In genomic region chr2:199807966-199808365, GRCh38 we compare ENCODE assay signal across 23 cellular contexts. TPM values are rescaled to one million over a fixed set of nuclear protein-coding genes. Genes with fewer than 3 reads are reported as not detected.
DNase-seq lines count a peak whose midpoint lies in the region; FAIRE-seq and TF ChIP-seq lines count a peak whose summit lies in the region.
"Had no signal": no experiment of that assay in that cellular context is flagged by ENCODE, and none has a peak within 500 bp of the region (broad histone marks: within the 10 kb centered on the region; RNA-seq: fewer than 3 reads in every experiment).

No MANE protein-coding gene starts in this region.

- no peaks in the 10 kb centered on the region for H3K9me3 Mint-ChIP-seq in activated CD4-positive, alpha-beta T cell treated with anti-CD3 and anti-CD28 coated beads, Interleukin-2, amount 10 ng/mL, durations not matched to agents 24 days and 14 days
- H3K9me3 Mint-ChIP-seq: CD4-positive, alpha-beta T cell; CD8-positive, alpha-beta T cell had no signal

- DNase-seq in activated CD4-positive, alpha-beta T cell treated with anti-CD3 and anti-CD28 coated beads, Interleukin-2, amount 10 ng/mL, durations not matched to agents 24 days and 14 days: peak; percentile 44
- no peak for DNase-seq in activated CD4-positive, alpha-beta T cell treated with anti-CD3 and anti-CD28 coated beads for 4 hours
- DNase-seq in NB4 (ENCODE audit: low read depth) (peak; percentile 11), kidney (no peak), SW480 (ENCODE audit: low spot score) (no peak), KG1 (lab: John Stamatoyannopoulos, UW) (no peak), ascending aorta (ENCODE audit: low spot score in 2 of 2) (no peak)
- DNase-seq: AML-193; Caco-2; Calu3; CD4-positive, alpha-beta T cell; CD8-positive, alpha-beta T cell; DMS79 treated with DMSO at 0.1 percent for 48 hours; GF-D8 had no signal

- no peaks in the 10 kb centered on the region for H3K4me1 Mint-ChIP-seq in activated CD4-positive, alpha-beta T cell treated with anti-CD3 and anti-CD28 coated beads, Interleukin-2, amount 10 ng/mL, durations not matched to agents 24 days and 14 days
- H3K4me1 Mint-ChIP-seq: B cell had no signal

- FAIRE-seq in kidney (lab: Jason Lieb, UNC): peak; percentile 15
- FAIRE-seq: A549, D721Med, G401.6, GM12891, GM19239 had no signal

- no peak for TF ChIP-seq POLR2A in NB4 (IDR thresholded peaks at IDR 0.05; ENCODE audit: extremely low read depth, insufficient read length)

- no peaks in the 10 kb centered on the region for H3K36me3 Mint-ChIP-seq in activated CD4-positive, alpha-beta T cell treated with anti-CD3 and anti-CD28 coated beads, Interleukin-2, amount 10 ng/mL, durations not matched to agents 24 days and 14 days (ENCODE audit: low read depth)
- H3K36me3 Mint-ChIP-seq: CD8-positive, alpha-beta T cell had no signal

- H3K4me3 ChIP-seq in NB4 (ENCODE audit: low read depth, low read length) (no peak overlapping the region), kidney (ENCODE audit: low read length in 2 of 2) (no peak overlapping the region), ascending aorta (no peak overlapping the region)
- H3K4me3 ChIP-seq: A549; BLaER1 treated with 17β-estradiol and CSF1 and Interleukin-3, amounts not matched to agents 10 nM and 100 nM had no signal

- no peak for TF ChIP-seq CTCF in NB4 (IDR thresholded peaks at IDR 0.05; ENCODE audit: low read depth, low read length)
- no peak for TF ChIP-seq CTCF in kidney (IDR thresholded peaks at IDR 0.05; ENCODE audit: borderline replicate concordance, extremely low read depth, insufficient read depth)
- no peak for TF ChIP-seq CTCF in ascending aorta (IDR thresholded peaks at IDR 0.05)

- H3K4me3 Mint-ChIP-seq in activated CD4-positive, alpha-beta T cell treated with anti-CD3 and anti-CD28 coated beads, Interleukin-2, amount 10 ng/mL, durations not matched to agents 24 days and 14 days: no peak overlapping the region
- H3K4me3 Mint-ChIP-seq: B cell; CD4-positive, alpha-beta T cell; CD8-positive, alpha-beta T cell had no signal

- no peaks in the 10 kb centered on the region for H3K4me1 ChIP-seq in kidney (ENCODE audit: control insufficient read depth in 1 of 2, insufficient read depth in 1 of 2, low read depth in 1 of 2, low read length in 2 of 2)
- no peaks in the 10 kb centered on the region for H3K4me1 ChIP-seq in ascending aorta
- H3K4me1 ChIP-seq: A549, Caco-2 had no signal

- H3K36me3 ChIP-seq in kidney (ENCODE audit: control insufficient read depth in 1 of 2, insufficient read depth in 2 of 2, low read length in 2 of 2) (no peaks in the 10 kb centered on the region), ascending aorta (no peaks in the 10 kb centered on the region)
- H3K36me3 ChIP-seq: BLaER1 treated with 17β-estradiol and CSF1 and Interleukin-3, amounts not matched to agents 10 nM and 100 nM had no signal

- H3K27ac Mint-ChIP-seq in activated CD4-positive, alpha-beta T cell treated with anti-CD3 and anti-CD28 coated beads, Interleukin-2, amount 10 ng/mL, durations not matched to agents 24 days and 14 days: no peak overlapping the region
- H3K27ac Mint-ChIP-seq: B cell; CD4-positive, alpha-beta T cell; CD8-positive, alpha-beta T cell had no signal

- no peak overlapping the region for H3K27ac ChIP-seq in kidney (ENCODE audit: low read depth in 2 of 2, low read length in 2 of 2)
- no peak overlapping the region for H3K27ac ChIP-seq in ascending aorta
- H3K27ac ChIP-seq: 22Rv1; A549; BLaER1 treated with 17β-estradiol and CSF1 and Interleukin-3, amounts not matched to agents 10 nM and 100 nM; C4-2B had no signal

- H3K9me3 ChIP-seq in kidney (ENCODE audit: control insufficient read depth in 1 of 2, low read length in 2 of 2) (no peaks in the 10 kb centered on the region), ascending aorta (no peaks in the 10 kb centered on the region)
- H3K9me3 ChIP-seq: A549 had no signal

- H3K27me3 Mint-ChIP-seq in activated CD4-positive, alpha-beta T cell treated with anti-CD3 and anti-CD28 coated beads, Interleukin-2, amount 10 ng/mL, durations not matched to agents 24 days and 14 days: peaks cover 4% of the 10 kb centered on the region
- H3K27me3 Mint-ChIP-seq: B cell; CD4-positive, alpha-beta T cell had no signal

- intact Hi-C loops in activated CD4-positive, alpha-beta T cell treated with anti-CD3 and anti-CD28 coated beads, Interleukin-2, amount 10 ng/mL, durations not matched to agents 24 days and 14 days (cut with micrococcal nuclease): no loop called here
- intact Hi-C loops in kidney (cut with DNase I): no loop called here
- intact Hi-C loops in ascending aorta (cut with DNase I): no loop called here

- H3K27me3 ChIP-seq in ascending aorta: no peaks in the 10 kb centered on the region
- H3K27me3 ChIP-seq: BLaER1 treated with 17β-estradiol and CSF1 and Interleukin-3, amounts not matched to agents 10 nM and 100 nM had no signal

- no peak overlapping the region for H3K9ac ChIP-seq in kidney (ENCODE audit: low read length in 2 of 2)
- H3K9ac ChIP-seq: BLaER1 treated with 17β-estradiol and CSF1 and Interleukin-3, amounts not matched to agents 10 nM and 100 nM had no signal

RNA-seq across cellular contexts. Expression of gene FTCDNL1, which starts 43.0 kb away (rescaled TPM):
- total RNA-seq in activated CD4-positive, alpha-beta T cell treated with anti-CD3 and anti-CD28 coated beads, Interleukin-2, amount 10 ng/mL, durations not matched to agents 24 days and 14 days: 2.0 and 2.1 TPM in 2 replicates
- total RNA-seq in kidney: 3.4 TPM
- polyA plus RNA-seq in kidney (ENCODE audit: insufficient read depth, low read depth, low replicate concordance): 4.1 TPM
- total RNA-seq in ascending aorta: 3.4 TPM

Comparison
In these comparisons a context has a peak if more than half of its experiments do, and no peak if none do; other contexts are left out.
1. DNase-seq: peak in activated CD4-positive, alpha-beta T cell treated with anti-CD3 and anti-CD28 coated beads, Interleukin-2, amount 10 ng/mL, durations not matched to agents 24 days and 14 days (single experiment) and NB4 (single experiment); none in activated CD4-positive, alpha-beta T cell treated with anti-CD3 and anti-CD28 coated beads for 4 hours (0 of 2), kidney (single experiment), SW480 (single experiment), KG1 (single experiment) and ascending aorta (0 of 2).